8 cellular contexts compared by ENCODE assay signal in genomic region chr10:132185601-132186487, GRCh38. TPM values are rescaled to one million over a fixed set of nuclear protein-coding genes. Genes with fewer than 3 reads are reported as not detected.
A peak's percentile ranks its signal among the peaks of the same experiment; 100 is the strongest.
DNase-seq lines count a peak whose midpoint lies in the region; ATAC-seq and TF ChIP-seq lines count a peak whose summit lies in the region.

No MANE protein-coding gene starts in this region.

- H2AFZ ChIP-seq in GM23248, result no peak overlapping the region

- TF ChIP-seq EP300 in stomach (IDR thresholded peaks at IDR 0.05), result no peak

- H3K4me1 ChIP-seq in GM23248 (ENCODE audit: insufficient read depth) (no peaks in the 10 kb centered on the region; the same call in 1 of the 2 replicates), right lobe of liver (peaks cover 0 to 24% (median 0%) of the 10 kb centered on the region in 4 donors), stomach (peaks cover 25 to 27% (median 26%) of the 10 kb centered on the region in 4 donors)

- no peaks in the 10 kb centered on the region for H4K20me1 ChIP-seq in GM23248 (ENCODE audit: insufficient read depth)

- peaks cover 4% of the 10 kb centered on the region for H3K36me3 Mint-ChIP-seq in central memory CD8-positive, alpha-beta T cell (ENCODE audit: insufficient read depth)

- no peaks in the 10 kb centered on the region for H3K36me3 ChIP-seq in GM23248 (ENCODE audit: low read depth)
- no peaks in the 10 kb centered on the region for H3K36me3 ChIP-seq in right lobe of liver
- no peaks in the 10 kb centered on the region for H3K36me3 ChIP-seq in stomach

- peaks cover 60% of the 10 kb centered on the region for H3K27me3 Mint-ChIP-seq in central memory CD8-positive, alpha-beta T cell

- no peak overlapping the region for H3K4me2 ChIP-seq in GM23248 (ENCODE audit: unreplicated experiment)

- in situ Hi-C loops in GM23248 (cut with MboI), result no loop called here

- TF ChIP-seq POLR2A in right lobe of liver (IDR thresholded peaks at IDR 0.05) (no peak), stomach (IDR thresholded peaks at IDR 0.05) (no peak)

- intact Hi-C loops in right lobe of liver (cut with DNase I) (no loop called here), stomach (cut with DNase I; ENCODE audit: low total_unique reads) (no loop called here)

- H3K9me3 ChIP-seq in GM23248 (ENCODE audit: low read depth), result no peaks in the 10 kb centered on the region
- H3K9me3 ChIP-seq in right lobe of liver, result no peaks in the 10 kb centered on the region
- H3K9me3 ChIP-seq in stomach, result no peaks in the 10 kb centered on the region

- H3K4me3 Mint-ChIP-seq in central memory CD8-positive, alpha-beta T cell, result no peak overlapping the region

- H3K79me2 ChIP-seq in GM23248 (ENCODE audit: insufficient read depth), result no peaks in the 10 kb centered on the region

- no peak overlapping the region for H3K9ac ChIP-seq in GM23248

- H3K4me1 Mint-ChIP-seq in central memory CD8-positive, alpha-beta T cell, result peaks cover 5% of the 10 kb centered on the region

- no peaks in the 10 kb centered on the region for H3K9me2 ChIP-seq in GM23248 (ENCODE audit: insufficient read depth)

- no peak overlapping the region for H3K27ac ChIP-seq in GM23248
- peak overlapping the region; percentile 48 for H3K27ac ChIP-seq in VCaP
- H3K27ac ChIP-seq in right lobe of liver, result no peak overlapping the region
- no peak overlapping the region for H3K27ac ChIP-seq in stomach

- peak; percentile 82 for ATAC-seq in central memory CD8-positive, alpha-beta T cell (replicated peaks; ENCODE audit: extremely low read depth, poor library complexity, severe bottlenecking)
- peak; percentile 26 to 71 (median 36) for ATAC-seq in right lobe of liver
- ATAC-seq in GM19395 (IDR thresholded peaks at IDR 0.05; ENCODE audit: unreplicated experiment), result no peak
- no peak for ATAC-seq in GM21360 (IDR thresholded peaks at IDR 0.05; ENCODE audit: unreplicated experiment)

- H3K27ac Mint-ChIP-seq in central memory CD8-positive, alpha-beta T cell (ENCODE audit: low read depth), result no peak overlapping the region

- H3F3A ChIP-seq in GM23248 (ENCODE audit: insufficient read depth), result no peaks in the 10 kb centered on the region

- peak; percentile 59 for DNase-seq in GM23248
- DNase-seq in central memory CD8-positive, alpha-beta T cell (ENCODE audit: low spot score in 2 of 2), result peak in 1 of 2 donors; percentile 34
- no peak for DNase-seq in right lobe of liver
- DNase-seq in stomach, result peak; percentile 60
- DNase-seq in 8988T, result no peak

- no peak for TF ChIP-seq CTCF in VCaP (conservative IDR thresholded peaks at IDR 0.05)
- TF ChIP-seq CTCF in right lobe of liver (IDR thresholded peaks at IDR 0.05), result no peak
- TF ChIP-seq CTCF in stomach (IDR thresholded peaks at IDR 0.05), result no peak

- H3K4me3 ChIP-seq in GM23248 (no peak overlapping the region), right lobe of liver (no peak overlapping the region), stomach (peak overlapping the region; percentile 39 to 49 (median 44))

- H3K27me3 ChIP-seq in GM23248 (replicated peaks; ENCODE audit: insufficient read depth) (peaks cover 30% of the 10 kb centered on the region), right lobe of liver (peaks cover 0 to 32% of the 10 kb centered on the region in 2 donors), stomach (peaks cover 20 to 79% (median 68%) of the 10 kb centered on the region in 3 donors)

- WGBS in GM23248 (ENCODE audit: low coverage in 1 of 2, low lambda C conversion rate in 2 of 2, missing lambda C conversion rate in 2 of 2), 2 experiments, result 5 to 6% methylated on average over 71 to 86 of the region's 99 CpGs
- WGBS in right lobe of liver (ENCODE audit: insufficient coverage, low coverage, low lambda C conversion rate, missing lambda C conversion rate), result 3% methylated on average over 11 of the region's 99 CpGs
- WGBS in stomach, 5 donors, result 4 to 5% (median 5%) methylated on average over 15 to 99 of the region's 99 CpGs

- no peaks in the 10 kb centered on the region for H3K9me3 Mint-ChIP-seq in central memory CD8-positive, alpha-beta T cell

RNA-seq across cellular contexts. Expression of gene DPYSL4, which starts 0.9 kb away (rescaled TPM):
- total RNA-seq in GM23248 (2014; rRNA removed; shearing (Covaris generic)), result 1.8 and 2.1 TPM in 2 replicates
- polyA plus RNA-seq in GM23248 (2016; fragmentation: Nextera tagmentation; extraction: Ambion mirVana), result 2.1 and 2.5 TPM in 2 replicates
- total RNA-seq in right lobe of liver, result under 1 TPM in 3 of 6 experiments, not detected in 3; 0.24 to 0.31 (median 0.25) TPM
- total RNA-seq in stomach, result 1 to 10 TPM in 1 of 5 donors, under 1 TPM in 1, not detected in 3; 0.43 to 2.0 TPM
- 1 to 10 TPM in 1 of 3 donors, under 1 TPM in 2; 0.63 to 1.7 (median 0.68) TPM for polyA plus RNA-seq in stomach

Comparison
In these comparisons a context has a peak if more than half of its experiments do, and no peak if none do; other contexts are left out.
1. DNase-seq: peak in GM23248 (single experiment) and stomach (single experiment); none in right lobe of liver (0 of 3) and 8988T (single experiment).
2. H3K4me3 ChIP-seq: peak in stomach (4 of 4); none in GM23248 (single experiment) and right lobe of liver (0 of 3).
3. ATAC-seq: peak in central memory CD8-positive, alpha-beta T cell (single experiment) and right lobe of liver (4 of 4); none in GM19395 (single experiment) and GM21360 (single experiment).